Comparison of ENCODE assay signal across 20 cellular contexts in genomic region chr1:2394220-2394619, GRCh38. TPM values are rescaled to one million over a fixed set of nuclear protein-coding genes. Genes with fewer than 3 reads are reported as not detected.
DNase-seq lines count a peak whose midpoint lies in the region; ATAC-seq and TF ChIP-seq lines count a peak whose summit lies in the region.
"Had no signal": no experiment of that assay in that cellular context is flagged by ENCODE, and none has a peak within 500 bp of the region (broad histone marks: within the 10 kb centered on the region; RNA-seq: fewer than 3 reads in every experiment).

No MANE protein-coding gene starts in this region.

- no peak overlapping the region for H2AK5ac ChIP-seq in mesenchymal stem cell (ENCODE audit: low read length, severe bottlenecking)

- H3K4me3 ChIP-seq in CD8-positive, alpha-beta memory T cell (ENCODE audit: low read length) = no peak overlapping the region
- H3K4me3 ChIP-seq in mesenchymal stem cell (ENCODE audit: insufficient read depth in 1 of 2, low read depth in 1 of 2, low read length in 2 of 2) (no peak overlapping the region), ovary (no peak overlapping the region), HAP-1 (no peak overlapping the region)
- H3K4me3 ChIP-seq: tibial nerve had no signal

- CTCF ChIA-PET in CD8-positive, alpha-beta memory T cell (lab: Charles Lee) = interaction anchor here (1.1 kb wide), 1 partner anchor 199 kb away, joined by 3 read pairs; the partner anchor contains the start of gene FAAP20

- peaks cover 30 to 64% (median 46%) of the 10 kb centered on the region in 3 donors for H3K4me1 Mint-ChIP-seq in CD8-positive, alpha-beta memory T cell
- peaks cover 19% of the 10 kb centered on the region for H3K4me1 Mint-ChIP-seq in activated T-helper 17 cell treated with anti-CD3 and anti-CD28 coated beads, Interleukin-2, amount 50 U/mL, for 72 hours

- peaks cover 35% of the 10 kb centered on the region for H3K79me1 ChIP-seq in mesenchymal stem cell (replicated peaks; ENCODE audit: low read length, poor library complexity, severe bottlenecking)

- H3K9ac ChIP-seq in mesenchymal stem cell (ENCODE audit: low read length) = peak overlapping the region; percentile 97

- no peak overlapping the region for H3K18ac ChIP-seq in mesenchymal stem cell (ENCODE audit: low read depth in 1 of 2, low read length in 2 of 2)

- intact Hi-C loops in ovary (cut with DNase I) = no loop called here

- no peaks in the 10 kb centered on the region for H3K9me3 Mint-ChIP-seq in CD8-positive, alpha-beta memory T cell
- H3K9me3 Mint-ChIP-seq in activated T-helper 17 cell treated with anti-CD3 and anti-CD28 coated beads, Interleukin-2, amount 50 U/mL, for 72 hours = no peaks in the 10 kb centered on the region
- H3K9me3 Mint-ChIP-seq: effector memory CD8-positive, alpha-beta T cell had no signal

- in situ Hi-C loops in HAP-1 (cut with MboI; ENCODE audit: low sequenced_read_pairs) = no loop called here

- no peak overlapping the region for H2BK120ac ChIP-seq in mesenchymal stem cell (ENCODE audit: low read depth, low read length)

- no peak for ATAC-seq in activated T-helper 17 cell treated with anti-CD3 and anti-CD28 coated beads, Interleukin-2, amount 50 U/mL, for 72 hours (replicated peaks)
- ATAC-seq in HG03442 (IDR thresholded peaks at IDR 0.05; ENCODE audit: unreplicated experiment) = no peak
- ATAC-seq: effector memory CD8-positive, alpha-beta T cell had no signal

- H3K27me3 ChIP-seq in CD8-positive, alpha-beta memory T cell (ENCODE audit: insufficient read depth, low read length, poor library complexity, severe bottlenecking) = no peaks in the 10 kb centered on the region
- H3K27me3 ChIP-seq in mesenchymal stem cell (ENCODE audit: control insufficient read depth in 1 of 2, insufficient read depth in 1 of 2, low read length in 2 of 2) (no peaks in the 10 kb centered on the region), ovary (no peaks in the 10 kb centered on the region), HAP-1 (ENCODE audit: low read depth) (no peaks in the 10 kb centered on the region)
- H3K27me3 ChIP-seq: tibial nerve had no signal

- POLR2A ChIA-PET in CD8-positive, alpha-beta memory T cell (lab: Charles Lee) = interaction anchor here (0.7 kb wide), 1 partner anchor 17 kb away, joined by 6 read pairs; the partner anchor contains the start of gene PEX10

- no peak overlapping the region for H2BK15ac ChIP-seq in mesenchymal stem cell (ENCODE audit: low read depth, poor library complexity, severe bottlenecking)

- H3K14ac ChIP-seq in mesenchymal stem cell (ENCODE audit: low read length in 2 of 2) = no peak overlapping the region

- H3K36me3 ChIP-seq in CD8-positive, alpha-beta memory T cell (ENCODE audit: insufficient read depth, low read length) = peaks cover 35% of the 10 kb centered on the region
- peaks cover 61 to 62% of the 10 kb centered on the region in 2 experiments for H3K36me3 ChIP-seq in mesenchymal stem cell (ENCODE audit: control insufficient read depth in 1 of 2, insufficient read depth in 2 of 2, low read depth in 1 of 2, low read length in 2 of 2)
- H3K36me3 ChIP-seq in ovary = no peaks in the 10 kb centered on the region
- peaks cover 55% of the 10 kb centered on the region for H3K36me3 ChIP-seq in HAP-1 (replicated peaks)

- H2BK5ac ChIP-seq in mesenchymal stem cell (ENCODE audit: low read depth, low read length, poor library complexity, severe bottlenecking) = no peak overlapping the region

- no peak overlapping the region for H4K8ac ChIP-seq in mesenchymal stem cell (ENCODE audit: low read length)

- TF ChIP-seq POLR2A in ovary (IDR thresholded peaks at IDR 0.05) = no peak

- no peak overlapping the region for H4K91ac ChIP-seq in mesenchymal stem cell (ENCODE audit: low read length)

- peaks cover 0 to 59% (median 4%) of the 10 kb centered on the region in 3 donors for H3K36me3 Mint-ChIP-seq in CD8-positive, alpha-beta memory T cell
- H3K36me3 Mint-ChIP-seq in activated T-helper 17 cell treated with anti-CD3 and anti-CD28 coated beads, Interleukin-2, amount 50 U/mL, for 72 hours (ENCODE audit: low read depth) = peaks cover 70% of the 10 kb centered on the region

- H3K23ac ChIP-seq in mesenchymal stem cell (ENCODE audit: low read length in 2 of 2) = no peak overlapping the region

- WGBS in mesenchymal stem cell = 97% methylated on average over 7 of the region's 7 CpGs
- 84 to 88% (median 84%) methylated on average over 7 of the region's 7 CpGs for WGBS in ovary, 3 donors

- TF ChIP-seq EP300 in ovary (IDR thresholded peaks at IDR 0.05) = no peak

- no peak overlapping the region for H3K4me2 ChIP-seq in mesenchymal stem cell (ENCODE audit: low read length, poor library complexity, severe bottlenecking)

- H3K27ac ChIP-seq in 22Rv1 (peak overlapping the region; percentile 90), mesenchymal stem cell (ENCODE audit: low read length, poor library complexity, severe bottlenecking) (no peak overlapping the region), ovary (no peak overlapping the region)
- no peak overlapping the region for H3K27ac ChIP-seq in CD8-positive, alpha-beta memory T cell (ENCODE audit: low read depth, low read length)
- H3K27ac ChIP-seq: tibial nerve had no signal

- H3K4me1 ChIP-seq in CD8-positive, alpha-beta memory T cell (ENCODE audit: insufficient read depth, low read length) = peaks cover 34% of the 10 kb centered on the region
- peaks cover 31% of the 10 kb centered on the region for H3K4me1 ChIP-seq in mesenchymal stem cell (ENCODE audit: control insufficient read depth, insufficient read depth, low read depth, low read length)
- peaks cover 11% of the 10 kb centered on the region for H3K4me1 ChIP-seq in ovary (ENCODE audit: insufficient read depth)
- H3K4me1 ChIP-seq in HAP-1 = peaks cover 5% of the 10 kb centered on the region

- H3K27me3 Mint-ChIP-seq in CD8-positive, alpha-beta memory T cell = no peaks in the 10 kb centered on the region
- no peaks in the 10 kb centered on the region for H3K27me3 Mint-ChIP-seq in activated T-helper 17 cell treated with anti-CD3 and anti-CD28 coated beads, Interleukin-2, amount 50 U/mL, for 72 hours
- H3K27me3 Mint-ChIP-seq: effector memory CD8-positive, alpha-beta T cell had no signal

- DNase-seq in CD8-positive, alpha-beta memory T cell = no peak
- DNase-seq in mesenchymal stem cell (no peak), DMS 273 (lab: John Stamatoyannopoulos, UW; ENCODE audit: unreplicated experiment) (no peak), ovary (no peak), HAP-1 (ENCODE audit: low spot score in 2 of 2) (no peak)
- DNase-seq: activated naive CD4-positive, alpha-beta T cell treated with anti-CD3 and anti-CD28 coated beads, Interleukin-2, amount 50 U/mL, for 16 hours; caudate nucleus; effector memory CD8-positive, alpha-beta T cell; kidney; MM.1S; NCI-H187 treated with DMSO at 0.1 percent for 48 hours; NCI-H526; occipital lobe; RPMI8226; stimulated activated CD4-positive, alpha-beta T cell treated with anti-CD3 and anti-CD28 coated beads, Interleukin-4, amount 100 ng/mL, for 4 hours; SW 1271 had no signal

- peak overlapping the region in 2 of 7 donors; percentile 18 to 83 for H3K4me3 Mint-ChIP-seq in CD8-positive, alpha-beta memory T cell
- peak overlapping the region; percentile 87 for H3K4me3 Mint-ChIP-seq in activated T-helper 17 cell treated with anti-CD3 and anti-CD28 coated beads, Interleukin-2, amount 50 U/mL, for 72 hours

- no peak overlapping the region for H2BK12ac ChIP-seq in mesenchymal stem cell (ENCODE audit: low read length in 2 of 2)

- H3K9me3 ChIP-seq in CD8-positive, alpha-beta memory T cell (ENCODE audit: low read length) = no peaks in the 10 kb centered on the region
- no peaks in the 10 kb centered on the region for H3K9me3 ChIP-seq in mesenchymal stem cell (ENCODE audit: control insufficient read depth, low read length)
- H3K9me3 ChIP-seq in ovary = no peaks in the 10 kb centered on the region
- no peaks in the 10 kb centered on the region for H3K9me3 ChIP-seq in HAP-1
- H3K9me3 ChIP-seq: tibial nerve had no signal

- peak overlapping the region in 7 of 8 donors; percentile 24 to 93 (median 68) for H3K27ac Mint-ChIP-seq in CD8-positive, alpha-beta memory T cell
- H3K27ac Mint-ChIP-seq in activated T-helper 17 cell treated with anti-CD3 and anti-CD28 coated beads, Interleukin-2, amount 50 U/mL, for 72 hours = peak overlapping the region; percentile 52

- H2AFZ ChIP-seq in mesenchymal stem cell (ENCODE audit: low read depth, low read length) = no peak overlapping the region

- no peak overlapping the region for H3K4ac ChIP-seq in mesenchymal stem cell (ENCODE audit: low read depth in 1 of 2, low read length in 2 of 2)

- TF ChIP-seq CTCF in 22Rv1 (IDR thresholded peaks at IDR 0.05) = no peak
- no peak for TF ChIP-seq CTCF in ovary (IDR thresholded peaks at IDR 0.05)

RNA-seq across cellular contexts. Expression of gene RER1, which starts 2.6 kb away (rescaled TPM):
- total RNA-seq in CD8-positive, alpha-beta memory T cell = 100 to 1,000 TPM; 214 to 222 TPM
- polyA plus RNA-seq in CD8-positive, alpha-beta memory T cell = 166 TPM
- total RNA-seq in activated T-helper 17 cell treated with anti-CD3 and anti-CD28 coated beads, Interleukin-2, amount 50 U/mL, for 72 hours = 100 to 1,000 TPM; 120 to 180 TPM
- polyA plus RNA-seq in mesenchymal stem cell (2013, experiment 1 of 2) = 163 TPM
- 180 TPM for polyA plus RNA-seq in mesenchymal stem cell (2013, experiment 2 of 2)
- total RNA-seq in ovary = 100 to 1,000 TPM in 3 of 7 donors, 10 to 100 TPM in 4; 51.0 to 130 (median 99.0) TPM
- 100 to 1,000 TPM in 1 of 2 donors, 10 to 100 TPM in 1; 66.0 to 224 TPM for polyA plus RNA-seq in ovary

RNA-seq across cellular contexts. Expression of gene MORN1, which starts 2.9 kb away (rescaled TPM):
- total RNA-seq in CD8-positive, alpha-beta memory T cell = 10 to 100 TPM in 1 of 2 experiments, 1 to 10 TPM in 1; 9.4 to 10.4 TPM
- 3.3 TPM for polyA plus RNA-seq in CD8-positive, alpha-beta memory T cell
- total RNA-seq in activated T-helper 17 cell treated with anti-CD3 and anti-CD28 coated beads, Interleukin-2, amount 50 U/mL, for 72 hours = 1 to 10 TPM; 4.4 to 5.3 TPM
- polyA plus RNA-seq in mesenchymal stem cell (2013, experiment 1 of 2) = 1.8 TPM
- polyA plus RNA-seq in mesenchymal stem cell (2013, experiment 2 of 2) = 1.7 TPM
- total RNA-seq in ovary = 10 to 100 TPM; 15.6 to 24.2 (median 17.8) TPM
- polyA plus RNA-seq in ovary = 1 to 10 TPM; 1.7 to 8.6 TPM

RNA-seq across cellular contexts. Expression of gene PEX10, which starts 18.1 kb away (rescaled TPM):
- 10 to 100 TPM; 25.6 to 26.2 TPM for total RNA-seq in CD8-positive, alpha-beta memory T cell
- 8.9 TPM for polyA plus RNA-seq in CD8-positive, alpha-beta memory T cell
- 10 to 100 TPM; 10.0 to 13.1 TPM for total RNA-seq in activated T-helper 17 cell treated with anti-CD3 and anti-CD28 coated beads, Interleukin-2, amount 50 U/mL, for 72 hours
- polyA plus RNA-seq in mesenchymal stem cell (2013, experiment 1 of 2) = 10.6 TPM
- polyA plus RNA-seq in mesenchymal stem cell (2013, experiment 2 of 2) = 10.8 TPM
- 10 to 100 TPM; 14.4 to 25.9 (median 23.0) TPM for total RNA-seq in ovary
- 10 to 100 TPM; 14.5 to 19.3 TPM for polyA plus RNA-seq in ovary
